ENCODE assay signal across 9 cellular contexts in genomic region chr19:58545286-58546068, GRCh38. TPM values are rescaled to one million over a fixed set of nuclear protein-coding genes. Genes with fewer than 3 reads are reported as not detected.
DNase-seq lines count a peak whose midpoint lies in the region; ATAC-seq and TF ChIP-seq lines count a peak whose summit lies in the region.
"Had no signal": no experiment of that assay in that cellular context is flagged by ENCODE, and none has a peak within 500 bp of the region (broad histone marks: within the 10 kb centered on the region; RNA-seq: fewer than 3 reads in every experiment).

No MANE protein-coding gene starts in this region.

- peaks cover 32% of the 10 kb centered on the region for H3K4me1 Mint-ChIP-seq in activated naive CD4-positive, alpha-beta T cell treated with anti-CD3 and anti-CD28 coated beads for 36 hours (ENCODE audit: low read depth)

- H3K27me3 ChIP-seq in body of pancreas (no peaks in the 10 kb centered on the region), lower lobe of right lung (ENCODE audit: low read depth) (no peaks in the 10 kb centered on the region), tibial nerve (peaks cover 0 to 1% of the 10 kb centered on the region in 2 donors)

- no peak for ATAC-seq in body of pancreas
- no peak for ATAC-seq in lower lobe of right lung

- H3K36me3 Mint-ChIP-seq in activated naive CD4-positive, alpha-beta T cell treated with anti-CD3 and anti-CD28 coated beads for 36 hours (ENCODE audit: low read depth), result peaks cover 47% of the 10 kb centered on the region

- peak overlapping the region; percentile 66 to 85 for H3K4me3 ChIP-seq in body of pancreas
- H3K4me3 ChIP-seq in lower lobe of right lung, result peak overlapping the region; percentile 79
- H3K4me3 ChIP-seq in tibial nerve, result peak overlapping the region; percentile 73 to 99 (median 90)

- peak overlapping the region; percentile 70 to 99 (median 98) for H3K27ac ChIP-seq in body of pancreas
- peak overlapping the region; percentile 44 for H3K27ac ChIP-seq in lower lobe of right lung
- peak overlapping the region; percentile 77 to 97 (median 88) for H3K27ac ChIP-seq in tibial nerve

- peak overlapping the region; percentile 97 for H3K4me3 Mint-ChIP-seq in activated naive CD4-positive, alpha-beta T cell treated with anti-CD3 and anti-CD28 coated beads for 36 hours

- H3K36me3 ChIP-seq in body of pancreas (replicated peaks in 1 of 2; ENCODE audit: insufficient read depth in 1 of 2, low read depth in 2 of 2), result peaks cover 12 to 32% of the 10 kb centered on the region in 2 donors
- H3K36me3 ChIP-seq in lower lobe of right lung, result peaks cover 50% of the 10 kb centered on the region
- H3K36me3 ChIP-seq in tibial nerve, result peaks cover 8 to 40% (median 29%) of the 10 kb centered on the region in 3 donors

- peaks cover 27% of the 10 kb centered on the region for H3K4me1 ChIP-seq in body of pancreas
- H3K4me1 ChIP-seq in lower lobe of right lung, result peaks cover 26% of the 10 kb centered on the region
- H3K4me1 ChIP-seq in tibial nerve, result peaks cover 0 to 36% (median 23%) of the 10 kb centered on the region in 4 donors

- H3K9me3 ChIP-seq in body of pancreas, result no peaks in the 10 kb centered on the region
- no peaks in the 10 kb centered on the region for H3K9me3 ChIP-seq in lower lobe of right lung
- H3K9me3 ChIP-seq in tibial nerve, result no peaks in the 10 kb centered on the region

- CTCF ChIA-PET in activated naive CD4-positive, alpha-beta T cell treated with anti-CD3 and anti-CD28 coated beads for 36 hours (lab: Charles Lee), result interaction anchor here (1.0 to 6.8 kb wide), 4 partner anchors 8 to 32 kb away, joined by 3 to 34 read pairs (median 4); partner anchors contain the start of gene ZBTB45

- no peak for TF ChIP-seq POLR2A in body of pancreas (IDR thresholded peaks at IDR 0.05)
- no peak for TF ChIP-seq POLR2A in tibial nerve (IDR thresholded peaks at IDR 0.05)

- peaks cover 9% of the 10 kb centered on the region for H3K27me3 Mint-ChIP-seq in activated naive CD4-positive, alpha-beta T cell treated with anti-CD3 and anti-CD28 coated beads for 36 hours (ENCODE audit: low read depth)

- TF ChIP-seq CTCF in body of pancreas (IDR thresholded peaks at IDR 0.05) (no peak), lower lobe of right lung (IDR thresholded peaks at IDR 0.05) (no peak), tibial nerve (IDR thresholded peaks at IDR 0.05) (no peak)

- no peak for DNase-seq in activated naive CD4-positive, alpha-beta T cell treated with anti-CD3 and anti-CD28 coated beads for 36 hours
- no peak for DNase-seq in activated naive CD4-positive, alpha-beta T cell treated with Interleukin-2 at 50 U/mL for 16 hours
- DNase-seq in body of pancreas (no peak), lower lobe of right lung (no peak), tibial nerve (ENCODE audit: low spot score in 2 of 2) (no peak), SKM-1 treated with dmso at 0.1 percent for 144 hours (lab: John Stamatoyannopoulos, UW; ENCODE audit: unreplicated experiment) (no peak), NCI-H526 (lab: John Stamatoyannopoulos, UW) (no peak), NOMO-1 (lab: John Stamatoyannopoulos, UW; ENCODE audit: unreplicated experiment in 2 of 2) (no peak)
- DNase-seq: NCI-H146 had no signal

- no peaks in the 10 kb centered on the region for H3K9me3 Mint-ChIP-seq in activated naive CD4-positive, alpha-beta T cell treated with anti-CD3 and anti-CD28 coated beads for 36 hours

- 5 to 9% methylated on average over 12 to 22 of the region's 22 CpGs for WGBS in body of pancreas, 2 donors
- 8% methylated on average over 17 to 21 of the region's 22 CpGs for WGBS in tibial nerve, 2 donors

- intact Hi-C loops in activated naive CD4-positive, alpha-beta T cell treated with anti-CD3 and anti-CD28 coated beads for 36 hours (cut with micrococcal nuclease), result no loop called here
- intact Hi-C loops in body of pancreas (cut with DNase I) (no loop called here), lower lobe of right lung (cut with DNase I) (no loop called here)

- no peak for TF ChIP-seq EP300 in tibial nerve (IDR thresholded peaks at IDR 0.05)

- peak overlapping the region; percentile 89 for H3K27ac Mint-ChIP-seq in activated naive CD4-positive, alpha-beta T cell treated with anti-CD3 and anti-CD28 coated beads for 36 hours

RNA-seq across cellular contexts. Expression of gene TRIM28, which starts 1.6 kb away (rescaled TPM):
- total RNA-seq in activated naive CD4-positive, alpha-beta T cell treated with anti-CD3 and anti-CD28 coated beads for 36 hours, result 100 to 1,000 TPM; 475 to 483 TPM
- total RNA-seq in body of pancreas, result 100 to 1,000 TPM; 244 to 273 TPM
- total RNA-seq in lower lobe of right lung, result 233 TPM
- total RNA-seq in tibial nerve, result 100 to 1,000 TPM; 136 to 299 (median 159) TPM

RNA-seq across cellular contexts. Expression of gene CHMP2A, which starts 9.4 kb away (rescaled TPM):
- 100 to 1,000 TPM; 109 to 111 TPM for total RNA-seq in activated naive CD4-positive, alpha-beta T cell treated with anti-CD3 and anti-CD28 coated beads for 36 hours
- 10 to 100 TPM; 22.7 to 66.4 TPM for total RNA-seq in body of pancreas
- 104 TPM for total RNA-seq in lower lobe of right lung
- 100 to 1,000 TPM in 3 of 4 donors, 10 to 100 TPM in 1; 90.0 to 146 (median 128) TPM for total RNA-seq in tibial nerve

RNA-seq across cellular contexts. Expression of gene UBE2M, which starts 12.9 kb away (rescaled TPM):
- 10 to 100 TPM; 91.4 to 93.6 TPM for total RNA-seq in activated naive CD4-positive, alpha-beta T cell treated with anti-CD3 and anti-CD28 coated beads for 36 hours
- total RNA-seq in body of pancreas (10 to 100 TPM; 10.5 to 11.7 TPM), lower lobe of right lung (50.4 TPM), tibial nerve (10 to 100 TPM; 18.4 to 38.2 (median 29.4) TPM)

RNA-seq across cellular contexts. Expression of gene ZBTB45, which starts 25.9 kb away (rescaled TPM):
- total RNA-seq in activated naive CD4-positive, alpha-beta T cell treated with anti-CD3 and anti-CD28 coated beads for 36 hours, result 1 to 10 TPM; 5.5 to 6.0 TPM
- 10 to 100 TPM in 1 of 2 donors, 1 to 10 TPM in 1; 9.9 to 12.9 TPM for total RNA-seq in body of pancreas
- total RNA-seq in lower lobe of right lung, result 14.1 TPM
- total RNA-seq in tibial nerve, result 10 to 100 TPM in 3 of 4 donors, 1 to 10 TPM in 1; 9.8 to 16.5 (median 12.6) TPM

RNA-seq across cellular contexts. Expression of gene MZF1, which starts 27.7 kb away (rescaled TPM):
- 10 to 100 TPM; 13.3 to 13.4 TPM for total RNA-seq in activated naive CD4-positive, alpha-beta T cell treated with anti-CD3 and anti-CD28 coated beads for 36 hours
- total RNA-seq in body of pancreas, result 10 to 100 TPM; 31.4 to 59.3 TPM
- 50.7 TPM for total RNA-seq in lower lobe of right lung
- total RNA-seq in tibial nerve, result 10 to 100 TPM; 41.6 to 88.8 (median 52.5) TPM

Comparison
In these comparisons a context has a peak if more than half of its experiments do, and no peak if none do; other contexts are left out.
1. H3K27ac ChIP-seq: peak in every context shown above with its lines; median percentile 98 in body of pancreas; 88 in tibial nerve; 44 in lower lobe of right lung.